1 cellular context compared by ENCODE assay signal in genomic region chr20:44961868-44962267, GRCh38.
TF ChIP-seq lines count a peak whose summit lies in the region.

No MANE protein-coding gene starts in this region.

TF ChIP-seq in HepG2, 621 proteins besides CTCF, POLR2A, EP300 and RAD21:
- TF ChIP-seq ZNF652 (CRISPR knock-in tag; IDR thresholded peaks at IDR 0.05; ENCODE audit: borderline replicate concordance, low read depth) = no peak; the same call in 1 of the 2 replicates
- TF ChIP-seq, protein P1, sequence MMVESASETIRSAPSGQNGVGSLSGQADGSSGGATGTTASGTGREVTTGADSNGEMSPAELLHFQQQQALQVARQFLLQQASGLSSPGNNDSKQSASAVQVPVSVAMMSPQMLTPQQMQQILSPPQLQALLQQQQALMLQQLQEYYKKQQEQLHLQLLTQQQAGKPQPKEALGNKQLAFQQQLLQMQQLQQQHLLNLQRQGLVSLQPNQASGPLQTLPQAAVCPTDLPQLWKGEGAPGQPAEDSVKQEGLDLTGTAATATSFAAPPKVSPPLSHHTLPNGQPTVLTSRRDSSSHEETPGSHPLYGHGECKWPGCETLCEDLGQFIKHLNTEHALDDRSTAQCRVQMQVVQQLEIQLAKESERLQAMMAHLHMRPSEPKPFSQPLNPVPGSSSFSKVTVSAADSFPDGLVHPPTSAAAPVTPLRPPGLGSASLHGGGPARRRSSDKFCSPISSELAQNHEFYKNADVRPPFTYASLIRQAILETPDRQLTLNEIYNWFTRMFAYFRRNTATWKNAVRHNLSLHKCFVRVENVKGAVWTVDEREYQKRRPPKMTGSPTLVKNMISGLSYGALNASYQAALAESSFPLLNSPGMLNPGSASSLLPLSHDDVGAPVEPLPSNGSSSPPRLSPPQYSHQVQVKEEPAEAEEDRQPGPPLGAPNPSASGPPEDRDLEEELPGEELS (CRISPR knock-in tag; IDR thresholded peaks at IDR 0.05) = no peak
- no peak for TF ChIP-seq ZNF644 (CRISPR knock-in tag; IDR thresholded peaks at IDR 0.05; ENCODE audit: low read depth)
